ENCODE assay signal across 26 cellular contexts in genomic region chr11:733072-733471, GRCh38.
"Had no signal": no experiment of that assay in that cellular context is flagged by ENCODE, and none has a peak within 500 bp of the region (broad histone marks: within the 10 kb centered on the region; RNA-seq: fewer than 3 reads in every experiment).

No MANE protein-coding gene starts in this region.

- H3K4me3 Mint-ChIP-seq: effector memory CD8-positive, alpha-beta T cell; naive thymus-derived CD8-positive, alpha-beta T cell; stimulated activated effector memory CD8-positive, alpha-beta T cell treated with anti-CD3 and anti-CD28 coated beads, Interleukin-12 subunit alpha, Interleukin-12 subunit beta, amount 100 ng/mL, for 72 hours; type B pancreatic cell had no signal

- H3K27me3 Mint-ChIP-seq: effector memory CD8-positive, alpha-beta T cell; naive thymus-derived CD8-positive, alpha-beta T cell had no signal

- H3K9ac ChIP-seq: parathyroid adenoma had no signal

- H2AFZ ChIP-seq: parathyroid adenoma had no signal

- H3K9me3 Mint-ChIP-seq: effector memory CD8-positive, alpha-beta T cell; naive thymus-derived CD8-positive, alpha-beta T cell; stimulated activated effector memory CD8-positive, alpha-beta T cell treated with anti-CD3 and anti-CD28 coated beads, Interleukin-12 subunit alpha, Interleukin-12 subunit beta, amount 100 ng/mL, for 72 hours; type B pancreatic cell had no signal

- H3K4me1 Mint-ChIP-seq: stimulated activated effector memory CD8-positive, alpha-beta T cell treated with anti-CD3 and anti-CD28 coated beads, Interleukin-12 subunit alpha, Interleukin-12 subunit beta, amount 100 ng/mL, for 72 hours had no signal

- ATAC-seq: effector memory CD8-positive, alpha-beta T cell; heart right ventricle; left ventricle myocardium superior; lower lobe of right lung; naive thymus-derived CD8-positive, alpha-beta T cell; sciatic nerve; stimulated activated effector memory CD8-positive, alpha-beta T cell treated with anti-CD3 and anti-CD28 coated beads, Interleukin-12 subunit alpha, Interleukin-12 subunit beta, amount 100 ng/mL, for 72 hours had no signal

- DNase-seq: cortex of kidney; effector memory CD8-positive, alpha-beta T cell; erythroblast; esophagus squamous epithelium; foreskin melanocyte; glutamatergic neuron; heart right ventricle; hippocampal formation; left ventricle myocardium superior; lower lobe of right lung; naive thymus-derived CD8-positive, alpha-beta T cell; stimulated activated CD4-positive, alpha-beta T cell treated with anti-CD3 and anti-CD28 coated beads, Interleukin-12 subunit alpha, Interleukin-12 subunit beta, amount 100 ng/mL, for 4 hours; stimulated activated CD4-positive, alpha-beta T cell treated with anti-CD3 and anti-CD28 coated beads, Interleukin-1b, Interleukin-23, amount 100 ng/mL, for 48 hours; stimulated activated CD4-positive, alpha-beta T cell treated with anti-CD3 and anti-CD28 coated beads, Interleukin-4, amount 100 ng/mL, for 1 hour; stimulated activated naive CD4-positive, alpha-beta T cell treated with Interleukin-2 at 50 U/mL for 16 hours; stomach; thyroid gland had no signal

- H3K4me1 ChIP-seq: parathyroid adenoma had no signal

- H3K27ac Mint-ChIP-seq: effector memory CD8-positive, alpha-beta T cell; naive thymus-derived CD8-positive, alpha-beta T cell; progenitor cell of endocrine pancreas; stimulated activated effector memory CD8-positive, alpha-beta T cell treated with anti-CD3 and anti-CD28 coated beads, Interleukin-12 subunit alpha, Interleukin-12 subunit beta, amount 100 ng/mL, for 72 hours had no signal

- H3K36me3 Mint-ChIP-seq: naive thymus-derived CD8-positive, alpha-beta T cell; stimulated activated effector memory CD8-positive, alpha-beta T cell treated with anti-CD3 and anti-CD28 coated beads, Interleukin-12 subunit alpha, Interleukin-12 subunit beta, amount 100 ng/mL, for 72 hours had no signal

- FAIRE-seq: endometrium, keratinocyte had no signal

- H3K4me2 ChIP-seq: smooth muscle cell had no signal

- H3K4me3 ChIP-seq: esophagus squamous epithelium, heart right ventricle, lower lobe of right lung, smooth muscle cell, stomach, thyroid gland had no signal

- H3K27ac ChIP-seq: esophagus squamous epithelium, heart right ventricle, lower lobe of right lung, neutrophil, parathyroid adenoma, stomach, thyroid gland had no signal

- H3K27me3 ChIP-seq: neutrophil, thyroid gland had no signal

- H3K36me3 ChIP-seq: esophagus squamous epithelium, heart right ventricle, lower lobe of right lung, neutrophil, stomach, thyroid gland had no signal

- H3K9me3 ChIP-seq: esophagus squamous epithelium, heart right ventricle, lower lobe of right lung, neutrophil, stomach, thyroid gland had no signal

- H3K79me2 ChIP-seq: parathyroid adenoma had no signal
